ENCODE assay signal across 23 cellular contexts in the genomic region with DNA sequence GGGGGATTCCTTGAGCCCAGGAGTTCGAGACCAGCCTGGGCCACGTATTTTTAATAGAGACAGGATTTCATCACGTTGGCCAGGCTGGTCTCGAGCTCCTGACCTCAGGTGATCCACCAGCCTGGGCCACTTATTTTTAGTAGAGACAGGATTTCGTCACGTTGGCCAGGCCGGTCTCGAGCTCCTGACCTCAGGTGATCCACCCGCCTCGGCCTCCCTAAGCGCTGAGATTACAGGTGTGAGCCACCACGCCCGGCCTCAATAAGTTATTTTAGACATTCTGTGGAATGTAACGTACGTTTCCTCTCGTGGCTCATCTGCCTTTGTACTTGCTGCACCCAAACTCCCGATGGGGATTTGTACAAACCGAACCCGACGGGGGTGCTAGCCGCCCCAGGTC. TPM values are rescaled to one million over a fixed set of nuclear protein-coding genes. Genes with fewer than 3 reads are reported as not detected.
A peak's percentile ranks its signal among the peaks of the same experiment; 100 is the strongest.
DNase-seq lines count a peak whose midpoint lies in the region; ATAC-seq, FAIRE-seq and TF ChIP-seq lines count a peak whose summit lies in the region.
"Had no signal": no experiment of that assay in that cellular context is flagged by ENCODE, and none has a peak within 500 bp of the region (broad histone marks: within the 10 kb centered on the region; RNA-seq: fewer than 3 reads in every experiment).

No MANE protein-coding gene starts in this region.

- no peaks in the 10 kb centered on the region for H3K27me3 Mint-ChIP-seq in activated CD8-positive, alpha-beta T cell treated with anti-CD3 and anti-CD28 coated beads for 36 hours
- H3K27me3 Mint-ChIP-seq in activated CD8-positive, alpha-beta T cell treated with anti-CD3 and anti-CD28 coated beads, Interleukin-2, amount 10 ng/mL, durations not matched to agents 7 days and 5 days (ENCODE audit: low read depth) = no peaks in the 10 kb centered on the region

- peaks cover 0 to 19% (median 0%) of the 10 kb centered on the region in 11 experiments; a peak in 9 of 22 replicates for H3K9me3 ChIP-seq in BLaER1 treated with 17β-estradiol and CSF1 and Interleukin-3, amounts not matched to agents 10 nM and 100 nM (replicated peaks in 1 of 11)
- H3K9me3 ChIP-seq in trophoblast cell (ENCODE audit: insufficient read depth, low read depth, low read length) = no peaks in the 10 kb centered on the region

- H2BK120ac ChIP-seq in trophoblast cell (ENCODE audit: insufficient read depth, low read length, poor library complexity) = no peak overlapping the region

- peaks cover 18 to 54% (median 41%) of the 10 kb centered on the region in 11 experiments for H3K27me3 ChIP-seq in BLaER1 treated with 17β-estradiol and CSF1 and Interleukin-3, amounts not matched to agents 10 nM and 100 nM
- H3K27me3 ChIP-seq in trophoblast cell (ENCODE audit: insufficient read depth, low read length) = no peaks in the 10 kb centered on the region

- H2AFZ ChIP-seq in trophoblast cell (ENCODE audit: insufficient read depth, low read length, poor library complexity) = no peak overlapping the region

- no peak overlapping the region for H3K14ac ChIP-seq in trophoblast cell (ENCODE audit: low read length)

- peaks cover 3% of the 10 kb centered on the region for H3K9me3 Mint-ChIP-seq in activated CD8-positive, alpha-beta T cell treated with anti-CD3 and anti-CD28 coated beads for 36 hours
- H3K9me3 Mint-ChIP-seq in activated CD8-positive, alpha-beta T cell treated with anti-CD3 and anti-CD28 coated beads, Interleukin-2, amount 10 ng/mL, durations not matched to agents 7 days and 5 days (ENCODE audit: insufficient read depth) = no peaks in the 10 kb centered on the region

- peaks cover 27% of the 10 kb centered on the region for H3K4me1 Mint-ChIP-seq in activated CD8-positive, alpha-beta T cell treated with anti-CD3 and anti-CD28 coated beads for 36 hours (ENCODE audit: low read depth)
- H3K4me1 Mint-ChIP-seq in activated CD8-positive, alpha-beta T cell treated with anti-CD3 and anti-CD28 coated beads, Interleukin-2, amount 10 ng/mL, durations not matched to agents 7 days and 5 days (ENCODE audit: low read depth) = peaks cover 9% of the 10 kb centered on the region

- no peaks in the 10 kb centered on the region for H3K36me3 ChIP-seq in BLaER1 treated with 17β-estradiol and CSF1 and Interleukin-3, amounts not matched to agents 10 nM and 100 nM
- no peaks in the 10 kb centered on the region for H3K36me3 ChIP-seq in trophoblast cell (ENCODE audit: control insufficient read depth in 1 of 2, insufficient read depth in 2 of 2, low read length in 2 of 2)

- H3K79me1 ChIP-seq in trophoblast cell (ENCODE audit: low read length) = no peaks in the 10 kb centered on the region

- H3K9ac ChIP-seq in BLaER1 treated with 17β-estradiol and CSF1 and Interleukin-3, amounts not matched to agents 10 nM and 100 nM = no peak overlapping the region
- no peak overlapping the region for H3K9ac ChIP-seq in trophoblast cell (ENCODE audit: low read length)

- intact Hi-C loops in activated CD8-positive, alpha-beta T cell treated with anti-CD3 and anti-CD28 coated beads for 36 hours (cut with micrococcal nuclease) = no loop called here

- no peak overlapping the region for H3K4ac ChIP-seq in trophoblast cell (ENCODE audit: low read depth, low read length)

- H3K79me2 ChIP-seq in trophoblast cell (ENCODE audit: control insufficient read depth, insufficient read depth, low read length, poor library complexity) = no peaks in the 10 kb centered on the region

- H3K4me2 ChIP-seq in BLaER1 treated with 17β-estradiol and CSF1 and Interleukin-3, amounts not matched to agents 10 nM and 100 nM = peak overlapping the region; percentile 40 to 74 (median 58); a peak in 19 of 22 replicates
- H3K4me2 ChIP-seq in trophoblast cell (ENCODE audit: low read length) = no peak overlapping the region

- peaks cover 9 to 36% (median 28%) of the 10 kb centered on the region in 10 experiments; a peak in 19 of 20 replicates for H3K4me1 ChIP-seq in BLaER1 treated with 17β-estradiol and CSF1 and Interleukin-3, amounts not matched to agents 10 nM and 100 nM
- no peaks in the 10 kb centered on the region for H3K4me1 ChIP-seq in trophoblast cell (ENCODE audit: control insufficient read depth in 1 of 2, insufficient read depth in 2 of 2, low read length in 2 of 2)

- no peak for FAIRE-seq in GM12891 (lab: Jason Lieb, UNC)
- FAIRE-seq: GM12878 had no signal

- no peak overlapping the region for H2BK12ac ChIP-seq in trophoblast cell (ENCODE audit: low read length)

- ATAC-seq in activated CD8-positive, alpha-beta T cell treated with anti-CD3 and anti-CD28 coated beads for 36 hours = no peak
- no peak for ATAC-seq in activated CD8-positive, alpha-beta T cell treated with anti-CD3 and anti-CD28 coated beads, Interleukin-2, amount 10 ng/mL, durations not matched to agents 7 days and 5 days
- no peak for ATAC-seq in GM21423 (IDR thresholded peaks at IDR 0.05; ENCODE audit: unreplicated experiment)
- ATAC-seq in HG02840 (IDR thresholded peaks at IDR 0.05; ENCODE audit: low FRiP score, unreplicated experiment) = no peak
- ATAC-seq: HCT116 had no signal

- no peaks in the 10 kb centered on the region for H3K36me3 Mint-ChIP-seq in activated CD8-positive, alpha-beta T cell treated with anti-CD3 and anti-CD28 coated beads for 36 hours (ENCODE audit: low read depth)
- H3K36me3 Mint-ChIP-seq in activated CD8-positive, alpha-beta T cell treated with anti-CD3 and anti-CD28 coated beads, Interleukin-2, amount 10 ng/mL, durations not matched to agents 7 days and 5 days (ENCODE audit: low read depth) = no peaks in the 10 kb centered on the region

- TF ChIP-seq CTCF in activated CD8-positive, alpha-beta T cell treated with anti-CD3 and anti-CD28 coated beads for 36 hours (IDR thresholded peaks at IDR 0.05) = no peak

- POLR2A ChIA-PET in activated CD8-positive, alpha-beta T cell treated with anti-CD3 and anti-CD28 coated beads for 36 hours (lab: Charles Lee) = no interaction called here
- POLR2A ChIA-PET in activated CD8-positive, alpha-beta T cell treated with anti-CD3 and anti-CD28 coated beads, Interleukin-2, amount 10 ng/mL, durations not matched to agents 7 days and 5 days (lab: Charles Lee) = no interaction called here

- no CpG with 5 or more reads among the region's 21 CpGs for WGBS in trophoblast cell (ENCODE audit: extremely low coverage, insufficient coverage, insufficient read length)

- no peak for TF ChIP-seq POLR2A in GM12891 (IDR thresholded peaks at IDR 0.05; ENCODE audit: low read depth, low read length)

- H3K27ac Mint-ChIP-seq in activated CD8-positive, alpha-beta T cell treated with anti-CD3 and anti-CD28 coated beads for 36 hours = peak overlapping the region; percentile 72
- H3K27ac Mint-ChIP-seq in activated CD8-positive, alpha-beta T cell treated with anti-CD3 and anti-CD28 coated beads, Interleukin-2, amount 10 ng/mL, durations not matched to agents 7 days and 5 days = no peak overlapping the region

- no peak overlapping the region for H2BK5ac ChIP-seq in trophoblast cell (ENCODE audit: low read depth, low read length, poor library complexity)

- peaks cover 0 to 4% (median 0%) of the 10 kb centered on the region in 11 experiments; a peak in 1 of 22 replicates for H4K20me1 ChIP-seq in BLaER1 treated with 17β-estradiol and CSF1 and Interleukin-3, amounts not matched to agents 10 nM and 100 nM

- no peak overlapping the region for H4K91ac ChIP-seq in trophoblast cell (ENCODE audit: low read depth, low read length)

- no peak overlapping the region for H2AK5ac ChIP-seq in trophoblast cell (ENCODE audit: low read length)

- H3K23ac ChIP-seq in trophoblast cell (ENCODE audit: low read length) = no peak overlapping the region

- no peak overlapping the region for H4K8ac ChIP-seq in trophoblast cell (ENCODE audit: low read depth, low read length)

- no peak overlapping the region for H3K18ac ChIP-seq in trophoblast cell (ENCODE audit: low read length)

- no peak overlapping the region for H4K12ac ChIP-seq in trophoblast cell (ENCODE audit: low read depth, low read length)

- H3K4me3 ChIP-seq in BLaER1 treated with 17β-estradiol and CSF1 and Interleukin-3, amounts not matched to agents 10 nM and 100 nM = peak overlapping the region in 1 of 10 experiments; percentile 42; a peak in 1 of 20 replicates
- no peak overlapping the region for H3K4me3 ChIP-seq in trophoblast cell (ENCODE audit: low read depth, low read length)
- H3K4me3 ChIP-seq: GM12878 had no signal

- no peak overlapping the region for H3K27ac ChIP-seq in BLaER1 treated with 17β-estradiol and CSF1 and Interleukin-3, amounts not matched to agents 10 nM and 100 nM
- H3K27ac ChIP-seq in trophoblast cell (ENCODE audit: low read depth, low read length) = no peak overlapping the region

- no peak for DNase-seq in activated CD8-positive, alpha-beta T cell treated with anti-CD3 and anti-CD28 coated beads for 36 hours
- DNase-seq in activated CD8-positive, alpha-beta T cell treated with anti-CD3 and anti-CD28 coated beads, Interleukin-2, amount 10 ng/mL, durations not matched to agents 7 days and 5 days = no peak
- DNase-seq in RPMI8226 (peak; percentile 44), trophoblast cell (peak; percentile 75 to 86), GM12891 (ENCODE audit: insufficient read length, low spot score) (no peak)
- DNase-seq: AML-193, GOT3, Karpas-422, MV-4-11, NCI-H1105 treated with DMSO at 0.1 percent for 48 hours, NCI-H2081, NCI-H2171 treated with DMSO at 0.1 percent for 48 hours, NCI-H446, NCI-H526, SHP77 had no signal

- CTCF ChIA-PET in activated CD8-positive, alpha-beta T cell treated with anti-CD3 and anti-CD28 coated beads for 36 hours (lab: Charles Lee) = no interaction called here
- CTCF ChIA-PET in activated CD8-positive, alpha-beta T cell treated with anti-CD3 and anti-CD28 coated beads, Interleukin-2, amount 10 ng/mL, durations not matched to agents 7 days and 5 days (lab: Charles Lee) = no interaction called here

- no peak overlapping the region for H3K4me3 Mint-ChIP-seq in activated CD8-positive, alpha-beta T cell treated with anti-CD3 and anti-CD28 coated beads for 36 hours
- no peak overlapping the region for H3K4me3 Mint-ChIP-seq in activated CD8-positive, alpha-beta T cell treated with anti-CD3 and anti-CD28 coated beads, Interleukin-2, amount 10 ng/mL, durations not matched to agents 7 days and 5 days

TF ChIP-seq in GM12891, 5 proteins besides CTCF, POLR2A, EP300 and RAD21 (continues in another document):
- TF ChIP-seq POU2F2 (IDR thresholded peaks at IDR 0.05; ENCODE audit: low read depth, low read length) (no peak), POLR2AphosphoS5 (IDR thresholded peaks at IDR 0.05; ENCODE audit: low read depth, low read length) (no peak)

RNA-seq across cellular contexts. Expression of gene ASMT, which starts 8.8 kb away (rescaled TPM):
- total RNA-seq in activated CD8-positive, alpha-beta T cell treated with anti-CD3 and anti-CD28 coated beads for 36 hours = under 1 TPM in 1 of 2 experiments, not detected in 1; 0.41 TPM
- total RNA-seq in activated CD8-positive, alpha-beta T cell treated with anti-CD3 and anti-CD28 coated beads, Interleukin-2, amount 10 ng/mL, durations not matched to agents 7 days and 5 days = under 1 TPM in 1 of 2 experiments, not detected in 1; 0.29 TPM
- 0.15 and 0.18 TPM in 2 replicates for polyA plus RNA-seq in trophoblast cell (2013)
- polyA plus RNA-seq in GM12891 (2012; ENCODE audit: low read depth, missing spikeins) = 1.7 TPM
- total RNA-seq: A172, GM12878, M059J had no signal
- polyA plus RNA-seq: AG04450 had no signal

RNA-seq across cellular contexts. Expression of gene AKAP17A, which starts 32.3 kb away (rescaled TPM):
- 10 to 100 TPM; 82.8 to 85.5 TPM for total RNA-seq in activated CD8-positive, alpha-beta T cell treated with anti-CD3 and anti-CD28 coated beads for 36 hours
- total RNA-seq in activated CD8-positive, alpha-beta T cell treated with anti-CD3 and anti-CD28 coated beads, Interleukin-2, amount 10 ng/mL, durations not matched to agents 7 days and 5 days = 10 to 100 TPM; 62.5 to 66.4 TPM
- 62.7 and 64.0 TPM in 2 replicates for polyA plus RNA-seq in trophoblast cell (2013)
- 43.9 TPM for polyA plus RNA-seq in GM12891 (2012; ENCODE audit: low read depth, missing spikeins)

Comparison
In these comparisons a context has a peak if more than half of its experiments do, and no peak if none do; other contexts are left out.
1. DNase-seq: peak in RPMI8226 (single experiment) and trophoblast cell (2 of 2); none in activated CD8-positive, alpha-beta T cell treated with anti-CD3 and anti-CD28 coated beads for 36 hours (single experiment), activated CD8-positive, alpha-beta T cell treated with anti-CD3 and anti-CD28 coated beads, Interleukin-2, amount 10 ng/mL, durations not matched to agents 7 days and 5 days (single experiment) and GM12891 (single experiment).